ENCODE assay signal across 36 cellular contexts in the genomic region with DNA sequence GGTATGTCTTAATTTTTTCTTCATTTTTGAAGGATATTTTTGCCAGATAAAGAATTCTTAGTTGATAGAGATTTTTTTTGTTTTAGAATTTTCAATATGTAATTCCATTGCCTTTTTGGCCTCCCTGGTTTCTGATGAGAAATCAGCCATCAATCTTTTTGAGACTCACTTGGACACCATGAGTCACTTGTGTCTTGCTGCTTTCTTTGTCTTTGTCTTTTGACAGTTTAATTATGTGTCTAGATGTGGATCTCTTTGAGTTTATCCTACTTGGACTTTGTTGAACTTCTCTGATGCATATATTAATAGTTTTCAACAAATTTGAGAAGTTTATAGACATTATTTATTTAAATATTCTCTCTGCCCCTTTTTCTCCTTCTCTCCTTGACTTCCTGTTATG. TPM values are rescaled to one million over a fixed set of nuclear protein-coding genes. Genes with fewer than 3 reads are reported as not detected.
"Had no signal": no experiment of that assay in that cellular context is flagged by ENCODE, and none has a peak within 500 bp of the region (broad histone marks: within the 10 kb centered on the region; RNA-seq: fewer than 3 reads in every experiment).

No MANE protein-coding gene starts in this region.

- H3K9me3 ChIP-seq: esophagus muscularis mucosa, gastrocnemius medialis, heart right ventricle had no signal

- H3K36me3 ChIP-seq: brain microvascular endothelial cell, esophagus muscularis mucosa, gastrocnemius medialis, heart right ventricle, WERI-Rb-1 had no signal

- ATAC-seq: activated CD4-positive, CD25-positive, alpha-beta regulatory T cell treated with anti-CD3 and anti-CD28 coated beads, Interleukin-2, amount 50 U/mL, for 24 hours; activated CD8-positive, alpha-beta memory T cell treated with anti-CD3 and anti-CD28 coated beads, Interleukin-2, amount 10 ng/mL, durations not matched to agents 7 days and 5 days; activated CD8-positive, alpha-beta T cell treated with anti-CD3 and anti-CD28 coated beads, Interleukin-2, amount 10 ng/mL, durations not matched to agents 7 days and 5 days; foreskin keratinocyte; gastrocnemius medialis; heart right ventricle; T-helper 17 cell had no signal

- H3K4me3 ChIP-seq: coronary artery, dorsolateral prefrontal cortex, esophagus muscularis mucosa, gastrocnemius medialis, heart right ventricle had no signal

- H3K4me3 Mint-ChIP-seq: activated B cell treated with CpG ODN at 0.5 μM for 24 hours; activated CD4-positive, alpha-beta memory T cell treated with anti-CD3 and anti-CD28 coated beads for 36 hours; activated CD4-positive, alpha-beta T cell treated with anti-CD3 and anti-CD28 coated beads, Interleukin-2, amount 10 ng/mL, durations not matched to agents 24 days and 14 days; activated CD8-positive, alpha-beta memory T cell treated with anti-CD3 and anti-CD28 coated beads, Interleukin-2, amount 10 ng/mL, durations not matched to agents 7 days and 5 days; activated CD8-positive, alpha-beta T cell treated with anti-CD3 and anti-CD28 coated beads, Interleukin-2, amount 10 ng/mL, durations not matched to agents 7 days and 5 days; activated naive CD4-positive, alpha-beta T cell treated with anti-CD3 and anti-CD28 coated beads, Interleukin-2, amount 10 ng/mL, durations not matched to agents 7 days and 5 days; activated naive CD8-positive, alpha-beta T cell; activated T-helper 1 cell treated with anti-CD3 and anti-CD28 coated beads, Interleukin-12 subunit alpha, Interleukin-12 subunit beta, Interleukin-2, Interleukin-4 antibody, amounts not matched to agents 30 ng/mL and 10 ng/mL and 1 ng/mL, durations not matched to agents 14 hours and 24 hours and 36 hours; central memory CD8-positive, alpha-beta T cell; dendritic cell treated with granulocyte-macrophage colony-stimulating factor and Interleukin-4, amounts not matched to agents 40 ng/mL and 50 ng/mL, for 4 days; endodermal cell; T-helper 17 cell; T-helper 2 cell treated with Interferon-gamma antibody and Interleukin-4, amounts not matched to agents 5 μg/mL and 100 μg/mL, for 36 hours had no signal

- H3K36me3 Mint-ChIP-seq: activated CD4-positive, alpha-beta memory T cell treated with anti-CD3 and anti-CD28 coated beads for 36 hours; activated CD8-positive, alpha-beta memory T cell treated with anti-CD3 and anti-CD28 coated beads, Interleukin-2, amount 10 ng/mL, durations not matched to agents 7 days and 5 days; activated naive CD4-positive, alpha-beta T cell treated with anti-CD3 and anti-CD28 coated beads, Interleukin-2, amount 10 ng/mL, durations not matched to agents 7 days and 5 days; activated naive CD8-positive, alpha-beta T cell had no signal

- H3K27ac Mint-ChIP-seq: activated B cell treated with CpG ODN at 0.5 μM for 24 hours; activated CD4-positive, alpha-beta memory T cell treated with anti-CD3 and anti-CD28 coated beads for 36 hours; activated CD4-positive, alpha-beta T cell treated with anti-CD3 and anti-CD28 coated beads, Interleukin-2, amount 10 ng/mL, durations not matched to agents 24 days and 14 days; activated CD8-positive, alpha-beta memory T cell treated with anti-CD3 and anti-CD28 coated beads, Interleukin-2, amount 10 ng/mL, durations not matched to agents 7 days and 5 days; activated CD8-positive, alpha-beta T cell treated with anti-CD3 and anti-CD28 coated beads, Interleukin-2, amount 10 ng/mL, durations not matched to agents 7 days and 5 days; activated naive CD4-positive, alpha-beta T cell treated with anti-CD3 and anti-CD28 coated beads, Interleukin-2, amount 10 ng/mL, durations not matched to agents 7 days and 5 days; activated naive CD8-positive, alpha-beta T cell; activated T-helper 1 cell treated with anti-CD3 and anti-CD28 coated beads, Interleukin-12 subunit alpha, Interleukin-12 subunit beta, Interleukin-2, Interleukin-4 antibody, amounts not matched to agents 30 ng/mL and 10 ng/mL and 1 ng/mL, durations not matched to agents 14 hours and 24 hours and 36 hours; activated T-helper 2 cell treated with anti-CD3 and anti-CD28 coated beads, Interferon-gamma antibody, Interleukin-2, Interleukin-4, amounts not matched to agents 10 μg/mL and 5 μg/mL and 100 μg/mL, durations not matched to agents 14 hours and 24 hours and 36 hours; dendritic cell treated with granulocyte-macrophage colony-stimulating factor and Interleukin-4, amounts not matched to agents 40 ng/mL and 50 ng/mL, for 4 days; endodermal cell; T-helper 17 cell; T-helper 2 cell treated with Interferon-gamma antibody and Interleukin-4, amounts not matched to agents 5 μg/mL and 100 μg/mL, for 36 hours had no signal

- H3K9me3 Mint-ChIP-seq: activated B cell treated with CpG ODN at 0.5 μM for 24 hours; activated CD4-positive, alpha-beta memory T cell treated with anti-CD3 and anti-CD28 coated beads for 36 hours; activated CD4-positive, alpha-beta T cell treated with anti-CD3 and anti-CD28 coated beads, Interleukin-2, amount 10 ng/mL, durations not matched to agents 24 days and 14 days; activated naive CD4-positive, alpha-beta T cell treated with anti-CD3 and anti-CD28 coated beads, Interleukin-2, amount 10 ng/mL, durations not matched to agents 7 days and 5 days; activated T-helper 1 cell treated with anti-CD3 and anti-CD28 coated beads, Interleukin-12 subunit alpha, Interleukin-12 subunit beta, Interleukin-2, Interleukin-4 antibody, amounts not matched to agents 30 ng/mL and 10 ng/mL and 1 ng/mL, durations not matched to agents 14 hours and 24 hours and 36 hours; activated T-helper 2 cell treated with anti-CD3 and anti-CD28 coated beads, Interferon-gamma antibody, Interleukin-2, Interleukin-4, amounts not matched to agents 10 μg/mL and 5 μg/mL and 100 μg/mL, durations not matched to agents 14 hours and 24 hours and 36 hours; central memory CD8-positive, alpha-beta T cell; dendritic cell treated with granulocyte-macrophage colony-stimulating factor and Interleukin-4, amounts not matched to agents 40 ng/mL and 50 ng/mL, for 4 days; endodermal cell; T-helper 2 cell treated with Interferon-gamma antibody and Interleukin-4, amounts not matched to agents 5 μg/mL and 100 μg/mL, for 36 hours had no signal

- FAIRE-seq: astrocyte, bronchial epithelial cell had no signal

- H3K4me1 Mint-ChIP-seq: activated B cell treated with CpG ODN at 0.5 μM for 24 hours; activated CD4-positive, alpha-beta T cell treated with anti-CD3 and anti-CD28 coated beads, Interleukin-2, amount 10 ng/mL, durations not matched to agents 24 days and 14 days; activated CD8-positive, alpha-beta memory T cell treated with anti-CD3 and anti-CD28 coated beads, Interleukin-2, amount 10 ng/mL, durations not matched to agents 7 days and 5 days; activated naive CD4-positive, alpha-beta T cell treated with anti-CD3 and anti-CD28 coated beads, Interleukin-2, amount 10 ng/mL, durations not matched to agents 7 days and 5 days; central memory CD8-positive, alpha-beta T cell; endodermal cell; T-helper 17 cell had no signal

- DNase-seq: activated B cell treated with CpG ODN at 0.5 μM for 24 hours; activated CD4-positive, alpha-beta memory T cell treated with anti-CD3 and anti-CD28 coated beads for 36 hours; activated CD4-positive, alpha-beta T cell treated with anti-CD3 and anti-CD28 coated beads, Interleukin-2, amount 10 ng/mL, durations not matched to agents 24 days and 14 days; activated CD8-positive, alpha-beta memory T cell treated with anti-CD3 and anti-CD28 coated beads, Interleukin-2, amount 10 ng/mL, durations not matched to agents 7 days and 5 days; activated CD8-positive, alpha-beta memory T cell treated with anti-CD3 and anti-CD28 coated beads, Interleukin-2, amount 50 U/mL, for 4 hours; activated CD8-positive, alpha-beta T cell treated with anti-CD3 and anti-CD28 coated beads, Interleukin-2, amount 10 ng/mL, durations not matched to agents 7 days and 5 days; activated effector memory CD4-positive, alpha-beta T cell treated with anti-CD3 and anti-CD28 coated beads, Interleukin-2, amount 50 U/mL, for 16 hours; activated naive CD4-positive, alpha-beta T cell treated with anti-CD3 and anti-CD28 coated beads, Interleukin-2, amount 10 ng/mL, durations not matched to agents 7 days and 5 days; activated T-cell treated with anti-CD3 and anti-CD28 coated beads, Interleukin-2, amount 50 U/mL, for 1 hour; activated T-cell treated with anti-CD3 and anti-CD28 coated beads, Interleukin-2, amount 50 U/mL, for 48 hours; amniotic stem cell; anterior cingulate cortex; brain microvascular endothelial cell; dorsolateral prefrontal cortex; effector memory CD4-positive, alpha-beta T cell; endodermal cell; erythroblast; gastrocnemius medialis; glutamatergic neuron; heart right ventricle; T-helper 1 cell; T-helper 17 cell; T1000; WERI-Rb-1 had no signal

- H3K4me1 ChIP-seq: esophagus muscularis mucosa, foreskin keratinocyte, gastrocnemius medialis, heart right ventricle had no signal

- H3K27ac ChIP-seq: brain microvascular endothelial cell, coronary artery, dorsolateral prefrontal cortex, esophagus muscularis mucosa, foreskin keratinocyte, gastrocnemius medialis, heart right ventricle, WERI-Rb-1 had no signal

RNA-seq across cellular contexts. Expression of a gene that starts 34.7 kb away (rescaled TPM):
- total RNA-seq: activated B cell treated with CpG ODN at 0.5 μM for 24 hours; activated CD8-positive, alpha-beta memory T cell treated with anti-CD3 and anti-CD28 coated beads, Interleukin-2, amount 10 ng/mL, durations not matched to agents 7 days and 5 days; activated CD8-positive, alpha-beta T cell treated with anti-CD3 and anti-CD28 coated beads, Interleukin-2, amount 10 ng/mL, durations not matched to agents 7 days and 5 days; activated T-helper 1 cell treated with anti-CD3 and anti-CD28 coated beads, Interleukin-12 subunit alpha, Interleukin-12 subunit beta, Interleukin-2, Interleukin-4 antibody, amounts not matched to agents 30 ng/mL and 10 ng/mL and 1 ng/mL, durations not matched to agents 14 hours and 24 hours and 36 hours; astrocyte; bronchial epithelial cell; endodermal cell had no signal

RNA-seq across cellular contexts. Expression of a gene that starts 38.0 kb away (rescaled TPM):
- total RNA-seq: activated B cell treated with CpG ODN at 0.5 μM for 24 hours; activated CD8-positive, alpha-beta T cell treated with anti-CD3 and anti-CD28 coated beads, Interleukin-2, amount 10 ng/mL, durations not matched to agents 7 days and 5 days; activated T-helper 1 cell treated with anti-CD3 and anti-CD28 coated beads, Interleukin-12 subunit alpha, Interleukin-12 subunit beta, Interleukin-2, Interleukin-4 antibody, amounts not matched to agents 30 ng/mL and 10 ng/mL and 1 ng/mL, durations not matched to agents 14 hours and 24 hours and 36 hours; endodermal cell had no signal
